14 cellular contexts compared by ENCODE assay signal in genomic region chr4:185587065-185587443, GRCh38. TPM values are rescaled to one million over a fixed set of nuclear protein-coding genes. Genes with fewer than 3 reads are reported as not detected.
DNase-seq lines count a peak whose midpoint lies in the region; ATAC-seq, FAIRE-seq and TF ChIP-seq lines count a peak whose summit lies in the region.
"Had no signal": no experiment of that assay in that cellular context is flagged by ENCODE, and none has a peak within 500 bp of the region (broad histone marks: within the 10 kb centered on the region; RNA-seq: fewer than 3 reads in every experiment).

No MANE protein-coding gene starts in this region.

- no peak for TF ChIP-seq EP300 in H1 (IDR thresholded peaks at IDR 0.05; ENCODE audit: borderline replicate concordance in 1 of 2, low read depth in 2 of 2, low read length in 2 of 2)

- no peak overlapping the region for H2BK120ac ChIP-seq in H1 (replicated peaks; ENCODE audit: low read depth, low read length)

- WGBS in H1 (ENCODE audit: extremely low coverage in 1 of 2, insufficient coverage in 1 of 2, insufficient read length in 1 of 2, insufficient replicate concordance in 2 of 2, low coverage in 1 of 2, low lambda C conversion rate in 2 of 2, missing lambda C conversion rate in 1 of 2), 2 experiments, result 4% methylated on average over 6 of the region's 6 CpGs; no CpG with 5 or more reads in 1 of the 2 experiments
- 48 to 68% (median 51%) methylated on average over 6 of the region's 6 CpGs for WGBS in psoas muscle, 3 donors

- no peak overlapping the region for H2BK15ac ChIP-seq in H1 (ENCODE audit: low read length)

- peaks cover 4 to 18% (median 10%) of the 10 kb centered on the region in 4 experiments for H3K4me1 ChIP-seq in H1 (replicated peaks in 1 of 4; ENCODE audit: control insufficient read depth in 3 of 4, insufficient read depth in 4 of 4, low read length in 3 of 4)
- H3K4me1 ChIP-seq in psoas muscle, result peaks cover 30% of the 10 kb centered on the region

- no peaks in the 10 kb centered on the region for H3K9me3 ChIP-seq in KOPT-K1 (ENCODE audit: insufficient read depth, low read length, poor library complexity, severe bottlenecking)
- no peaks in the 10 kb centered on the region for H3K9me3 ChIP-seq in H1 (ENCODE audit: insufficient read depth in 2 of 2, low read depth in 1 of 2, low read length in 1 of 2)
- no peaks in the 10 kb centered on the region for H3K9me3 ChIP-seq in psoas muscle

- TF ChIP-seq POLR2A in H1 (IDR thresholded peaks at IDR 0.05; ENCODE audit: control extremely low read depth in 1 of 2, low read depth in 2 of 2, low read length in 2 of 2), result no peak

- H3K4me3 ChIP-seq in H1 (ENCODE audit: extremely low read depth in 1 of 4, insufficient read depth in 2 of 4, low read depth in 3 of 4, low read length in 4 of 4) (peak overlapping the region in 2 of 4 experiments; percentile 18 to 53; a peak in 3 of 8 replicates), psoas muscle (peak overlapping the region; percentile 46)

- no peak overlapping the region for H3K4ac ChIP-seq in H1 (replicated peaks; ENCODE audit: insufficient read length, low read depth, low read length)

- CTCF ChIA-PET in H1 (lab: Charles Lee; ENCODE audit: partially characterized antibody), result interaction anchor here (0.6 to 3.3 kb wide), 4 partner anchors 11 to 433 kb away, joined by 3 to 27 read pairs (median 3); no protein-coding TSS in a partner anchor

- ATAC-seq in psoas muscle, result no peak

- H4K91ac ChIP-seq in H1 (replicated peaks; ENCODE audit: insufficient read length, low read length), result no peak overlapping the region

- H3K36me3 ChIP-seq in KOPT-K1 (ENCODE audit: insufficient read depth, low read length) (no peaks in the 10 kb centered on the region), H1 (ENCODE audit: control insufficient read depth in 2 of 4, insufficient read depth in 4 of 4, low read length in 3 of 4) (no peaks in the 10 kb centered on the region), psoas muscle (ENCODE audit: insufficient read depth in 1 of 2, low read depth in 1 of 2) (no peaks in the 10 kb centered on the region)

- no peaks in the 10 kb centered on the region for H4K20me1 ChIP-seq in H1 (replicated peaks in 1 of 2; ENCODE audit: control insufficient read depth in 1 of 2, insufficient read depth in 2 of 2, low read length in 2 of 2)

- H3K18ac ChIP-seq in H1 (ENCODE audit: extremely low read depth, low read length), result peak overlapping the region; percentile 68; the same call in 1 of the 2 replicates

- POLR2A ChIA-PET in H1 (lab: Charles Lee; ENCODE audit: partially characterized antibody), result interaction anchor here (1.0 kb wide), 1 partner anchor 11 kb away, joined by 4 read pairs; no protein-coding TSS in a partner anchor

- H3K23me2 ChIP-seq in H1 (ENCODE audit: low read depth, low read length), result no peaks in the 10 kb centered on the region; the same call in 1 of the 2 replicates

- H3K14ac ChIP-seq in H1 (ENCODE audit: insufficient read length), result no peak overlapping the region

- H3K79me1 ChIP-seq in H1 (ENCODE audit: low read depth, low read length), result no peaks in the 10 kb centered on the region

- no peak overlapping the region for H3K27ac Mint-ChIP-seq in T-helper 1 cell treated with Interleukin-12 subunit alpha and Interleukin-12 subunit beta and Interleukin-4 antibody, amounts not matched to agents 30 μg/mL and 1 μg/mL, for 36 hours

- TF ChIP-seq RAD21 in H1 (IDR thresholded peaks at IDR 0.05 in 1 of 2, conservative IDR thresholded peaks at IDR 0.05 in 1 of 2; ENCODE audit: low read depth in 2 of 2, low read length in 2 of 2), result no peak

- peak overlapping the region; percentile 9 for H4K5ac ChIP-seq in H1 (ENCODE audit: insufficient read length, low read depth, low read length)

- 0 out of 2 replicates have a peak overlapping the region, but pooled peaks have one; percentile 6 for H2BK5ac ChIP-seq in H1 (ENCODE audit: low read depth, low read length)

- peaks cover 3% of the 10 kb centered on the region for H3K9me3 Mint-ChIP-seq in T-helper 1 cell treated with Interleukin-12 subunit alpha and Interleukin-12 subunit beta and Interleukin-4 antibody, amounts not matched to agents 30 μg/mL and 1 μg/mL, for 36 hours
- H3K9me3 Mint-ChIP-seq: neural crest cell had no signal

- peak overlapping the region; percentile 48 for H3K27ac ChIP-seq in KOPT-K1 (ENCODE audit: low read depth, low read length, poor library complexity, severe bottlenecking)
- no peak overlapping the region for H3K27ac ChIP-seq in H1 (ENCODE audit: low read depth, low read length)
- H3K27ac ChIP-seq in psoas muscle, result peak overlapping the region; percentile 82
- H3K27ac ChIP-seq: 22Rv1 had no signal

- no peak for TF ChIP-seq CTCF in H1 (IDR thresholded peaks at IDR 0.05; ENCODE audit: control extremely low read depth in 1 of 3, insufficient read depth in 1 of 3, low read depth in 1 of 3, low read length in 3 of 3)
- no peak for TF ChIP-seq CTCF in psoas muscle (IDR thresholded peaks at IDR 0.05)

- no peak for DNase-seq in T-helper 1 cell
- DNase-seq in H1 (ENCODE audit: low read depth in 1 of 2, low spot score in 2 of 2), result no peak
- DNase-seq in psoas muscle, result no peak
- DNase-seq in ureter (ENCODE audit: low spot score), result no peak
- no peak for DNase-seq in T-helper 9 cell
- DNase-seq in NCI-H128 (lab: John Stamatoyannopoulos, UW; ENCODE audit: unreplicated experiment), result no peak
- DNase-seq: erythroblast; NCI-H187; NK-92 treated with Interleukin-12 subunit alpha and Interleukin-12 subunit beta, amount 100 ng/mL, for 24 hours had no signal

- peaks cover 13% of the 10 kb centered on the region for H3K4me1 Mint-ChIP-seq in T-helper 1 cell treated with Interleukin-12 subunit alpha and Interleukin-12 subunit beta and Interleukin-4 antibody, amounts not matched to agents 30 μg/mL and 1 μg/mL, for 36 hours (ENCODE audit: low read depth)

- H3K36me3 Mint-ChIP-seq in T-helper 1 cell treated with Interleukin-12 subunit alpha and Interleukin-12 subunit beta and Interleukin-4 antibody, amounts not matched to agents 30 μg/mL and 1 μg/mL, for 36 hours (ENCODE audit: low read depth), result peaks cover 4% of the 10 kb centered on the region

- H4K8ac ChIP-seq in H1 (ENCODE audit: extremely low read depth, insufficient read depth, low read length), result no peak overlapping the region; the same call in 1 of the 2 replicates

- peaks cover 56% of the 10 kb centered on the region for H3K27me3 Mint-ChIP-seq in T-helper 1 cell treated with Interleukin-12 subunit alpha and Interleukin-12 subunit beta and Interleukin-4 antibody, amounts not matched to agents 30 μg/mL and 1 μg/mL, for 36 hours (ENCODE audit: low read depth)

- H3K56ac ChIP-seq in H1 (replicated peaks; ENCODE audit: insufficient read length, low read depth, low read length), result no peak overlapping the region

- H2AK5ac ChIP-seq in H1 (ENCODE audit: low read depth, low read length), result no peak overlapping the region

- H3K27me3 ChIP-seq in H1 (replicated peaks in 1 of 4; ENCODE audit: control insufficient read depth in 3 of 4, extremely low read depth in 1 of 4, insufficient read depth in 3 of 4, low read length in 3 of 4) (peaks cover 0 to 3% (median 1%) of the 10 kb centered on the region in 4 experiments; a peak in 2 of 7 replicates), psoas muscle (ENCODE audit: insufficient read depth in 3 of 3, low read length in 2 of 3) (no peaks in the 10 kb centered on the region)

- no peak for FAIRE-seq in H1 (lab: Jason Lieb, UNC)
- FAIRE-seq: bronchial epithelial cell had no signal

- intact Hi-C loops in psoas muscle (cut with DNase I), result no loop called here

- H2BK12ac ChIP-seq in H1 (ENCODE audit: low read depth, low read length), result no peak overlapping the region

- no peak overlapping the region for H3K9ac ChIP-seq in H1 (replicated peaks in 1 of 4; ENCODE audit: extremely low read depth in 1 of 4, low read depth in 3 of 4, low read length in 3 of 4)

- H2AFZ ChIP-seq in H1 (ENCODE audit: low read length), result no peak overlapping the region

- no peak overlapping the region for H3K23ac ChIP-seq in H1 (ENCODE audit: insufficient read length)

- H3K4me3 Mint-ChIP-seq in T-helper 1 cell treated with Interleukin-12 subunit alpha and Interleukin-12 subunit beta and Interleukin-4 antibody, amounts not matched to agents 30 μg/mL and 1 μg/mL, for 36 hours, result peak overlapping the region; percentile 18

- no peaks in the 10 kb centered on the region for H3K79me2 ChIP-seq in H1 (ENCODE audit: control insufficient read depth in 1 of 2, insufficient read depth in 2 of 2, low read length in 2 of 2)

- H3K4me2 ChIP-seq in H1 (ENCODE audit: insufficient read depth in 1 of 2, low read depth in 2 of 2, low read length in 2 of 2), result peak overlapping the region; percentile 54 to 59

- H2BK20ac ChIP-seq in H1 (ENCODE audit: low read length), result no peak overlapping the region

TF ChIP-seq in H1, 55 proteins besides CTCF, POLR2A, EP300 and RAD21:
- TF ChIP-seq EZH2 (IDR thresholded peaks at IDR 0.05; ENCODE audit: low read depth, low read length, severe bottlenecking), result peak; percentile 25
- no peak for TF ChIP-seq JUND (IDR thresholded peaks at IDR 0.05; ENCODE audit: low read length)
- 0 out of 2 replicates have a peak, but pooled peaks have one; percentile 26 for TF ChIP-seq SP4 (IDR thresholded peaks at IDR 0.05; ENCODE audit: low read length)
- no peak for TF ChIP-seq ATF2 (IDR thresholded peaks at IDR 0.05; ENCODE audit: low read length)
TF ChIP-seq in H1: peak in this region for 2.

RNA-seq across cellular contexts. Expression of gene PDLIM3, which starts 51.7 kb away (rescaled TPM):
- 7.6 and 8.1 TPM in 2 replicates for total RNA-seq in H1 (2021; fragmentation: NEBNext Ultra II Directional; extraction: Animal tissue kit (Norgen Biotek cat#: 25700))
- 8.1 and 8.9 TPM in 2 replicates for polyA plus RNA-seq in H1 (2011; rRNA removed)
- polyA plus RNA-seq in H1 (2011; cell fraction: cytosol; rRNA removed), result 11.8 TPM
- 10.6 TPM for polyA plus RNA-seq in H1 (2011; cell fraction: nucleus; rRNA removed)
- polyA plus RNA-seq in H1 (2012, experiment 1 of 2), result 5.9 to 7.2 TPM (median 6.7 TPM) in 4 replicates
- polyA plus RNA-seq in H1 (2012, experiment 2 of 2), result 6.8 TPM
- 4.0 TPM for polyA plus RNA-seq in H1 (2013, experiment 1 of 2)
- 3.8 TPM for polyA plus RNA-seq in H1 (2013, experiment 2 of 2)
- polyA minus RNA-seq in H1 (2011; rRNA and poly(A)+ RNA removed), result 12.5 and 12.7 TPM in 2 replicates
- 8.9 TPM for polyA minus RNA-seq in H1 (2011; cell fraction: cytosol; rRNA and poly(A)+ RNA removed)
- polyA minus RNA-seq in H1 (2011; cell fraction: nucleus; rRNA and poly(A)+ RNA removed), result 18.0 TPM
- total RNA-seq in psoas muscle, result 1,000 to 10,000 TPM; 2,718 to 5,341 (median 3,828) TPM
- polyA plus RNA-seq in psoas muscle, result 1,000 to 10,000 TPM in 2 of 3 donors, 100 to 1,000 TPM in 1; 703 to 2,553 (median 1,460) TPM
- 127 TPM for total RNA-seq in ureter

Comparison
In these comparisons a context has a peak if more than half of its experiments do, and no peak if none do; other contexts are left out.
1. RNA of gene PDLIM3, which starts 51.7 kb away (total RNA-seq): 2,718 to 5,341 TPM in psoas muscle; 127 TPM in ureter (single experiment) and 7.6 to 8.1 TPM in H1; every median in the first group is over 10 times any median in the second.